In genomic region chr3:158329696-158330441, GRCh38 we compare ENCODE assay signal across 7 cellular contexts.
A peak's percentile ranks its signal among the peaks of the same experiment; 100 is the strongest.
DNase-seq lines count a peak whose midpoint lies in the region; ATAC-seq, FAIRE-seq and TF ChIP-seq lines count a peak whose summit lies in the region.
"Not testable (repeated sequence)": the region's sequence is repeated elsewhere in the genome, so short reads cannot be mapped to it uniquely, and the experiment has no call there.

No MANE protein-coding gene starts in this region.

- not testable (repeated sequence) for H3K4me1 Mint-ChIP-seq in astrocyte (ENCODE audit: low read depth, unreplicated experiment); osteocyte (ENCODE audit: unreplicated experiment)

- DNase-seq in NCI-H2227 (lab: John Stamatoyannopoulos, UW; ENCODE audit: unreplicated experiment) = peak; percentile 55
- not testable (repeated sequence) for DNase-seq in astrocyte (ENCODE audit: low read depth); osteocyte (ENCODE audit: extremely low spot score, unreplicated experiment)
- DNase-seq in Right ventricle myocardium inferior (ENCODE audit: missing footprints) = peak; percentile 64
- peak; percentile 17 to 25 for DNase-seq in left colon

- not testable (repeated sequence) for H3K4me3 Mint-ChIP-seq in astrocyte (ENCODE audit: unreplicated experiment)
- peak overlapping the region; percentile 53 for H3K4me3 Mint-ChIP-seq in osteocyte (ENCODE audit: unreplicated experiment)

- peak overlapping the region; percentile 37 for H3K4me3 ChIP-seq in astrocyte (ENCODE audit: insufficient read depth, low read depth, low read length)
- H3K4me3 ChIP-seq in endocrine pancreas (ENCODE audit: control insufficient read depth, insufficient read depth, low read length) = peak overlapping the region; percentile 70

- not testable (repeated sequence) for H3K36me3 ChIP-seq in ES-I3 (ENCODE audit: insufficient read depth, low read length); astrocyte (ENCODE audit: insufficient read depth, low read length); endocrine pancreas (ENCODE audit: control insufficient read depth, insufficient read depth, low read length)

- not testable (repeated sequence) for H4K20me1 ChIP-seq in astrocyte (ENCODE audit: insufficient read depth, low read length)

- intact Hi-C loops in Right ventricle myocardium inferior (cut with DNase I); left colon (cut with DNase I, micrococcal nuclease): not testable (repeated sequence)

- FAIRE-seq in astrocyte (lab: Jason Lieb, UNC) = not testable (repeated sequence)

- TF ChIP-seq CTCF in astrocyte (IDR thresholded peaks at IDR 0.05; ENCODE audit: insufficient read depth, low read depth, low read length); osteocyte (IDR thresholded peaks at IDR 0.05): not testable (repeated sequence)

- not testable (repeated sequence) for H3K27ac ChIP-seq in astrocyte (ENCODE audit: low read depth, low read length)

- not testable (repeated sequence) for ATAC-seq in Right ventricle myocardium inferior
- ATAC-seq in left colon = peak; percentile 26

- H3K36me3 Mint-ChIP-seq in astrocyte (ENCODE audit: low read depth, unreplicated experiment); osteocyte (ENCODE audit: unreplicated experiment): not testable (repeated sequence)

- H3K27ac Mint-ChIP-seq in astrocyte (ENCODE audit: unreplicated experiment); osteocyte (ENCODE audit: unreplicated experiment): not testable (repeated sequence)

- not testable (repeated sequence) for H3K9me3 Mint-ChIP-seq in astrocyte (ENCODE audit: unreplicated experiment); osteocyte (ENCODE audit: unreplicated experiment)

- H3K9me3 ChIP-seq in ES-I3 (ENCODE audit: control insufficient read depth, insufficient read depth, low read length); astrocyte (ENCODE audit: insufficient read depth, low read depth, low read length); endocrine pancreas (ENCODE audit: control insufficient read depth, low read length): not testable (repeated sequence)

- H3K27me3 ChIP-seq in astrocyte (ENCODE audit: insufficient read depth, low read length); endocrine pancreas (ENCODE audit: control insufficient read depth, insufficient read depth, low read length): not testable (repeated sequence)

- not testable (repeated sequence) for H3K79me2 ChIP-seq in astrocyte (ENCODE audit: insufficient read depth, low read length)

- peak overlapping the region; percentile 69 for H3K4me2 ChIP-seq in astrocyte (ENCODE audit: low read length)

- H3K9ac ChIP-seq in ES-I3 (ENCODE audit: low read depth, low read length) (peak overlapping the region; percentile 47), astrocyte (ENCODE audit: low read length) (peak overlapping the region; percentile 43), endocrine pancreas (ENCODE audit: control insufficient read depth, insufficient read depth, low read length) (peak overlapping the region; percentile 13)

- H2AFZ ChIP-seq in astrocyte (ENCODE audit: low read depth, low read length) = not testable (repeated sequence)

- H3K4me1 ChIP-seq in ES-I3 (ENCODE audit: insufficient read depth, low read length); astrocyte (ENCODE audit: insufficient read depth, low read length); endocrine pancreas (ENCODE audit: control insufficient read depth, insufficient read depth, low read length): not testable (repeated sequence)

- H3K27me3 Mint-ChIP-seq in astrocyte (ENCODE audit: low read depth, unreplicated experiment); osteocyte (ENCODE audit: unreplicated experiment): not testable (repeated sequence)
